ENCODE assay signal across 27 cellular contexts in the genomic region with DNA sequence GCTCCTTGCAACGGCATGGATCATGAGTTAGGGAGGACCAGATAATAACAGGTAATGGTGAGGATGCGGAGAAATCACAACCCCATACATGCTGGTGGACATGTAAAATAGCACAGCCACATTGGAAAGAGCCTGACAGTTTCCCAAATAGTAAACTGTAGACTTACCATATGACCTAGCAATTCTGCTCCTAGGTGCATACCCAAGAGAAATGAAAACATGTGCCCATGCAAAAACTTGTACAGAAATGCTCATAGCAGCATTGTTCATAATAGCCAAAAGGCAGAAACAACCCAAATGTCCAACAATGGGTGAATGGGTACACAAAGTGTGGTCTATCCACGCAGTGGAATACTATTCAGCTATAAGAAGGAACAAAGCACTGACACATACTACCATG.
"Had no signal": no experiment of that assay in that cellular context is flagged by ENCODE, and none has a peak within 500 bp of the region (broad histone marks: within the 10 kb centered on the region; RNA-seq: fewer than 3 reads in every experiment).

No MANE protein-coding gene starts in this region.

- H3K27ac Mint-ChIP-seq: effector memory CD8-positive, alpha-beta T cell; endodermal cell; mesothelial cell of epicardium; naive thymus-derived CD8-positive, alpha-beta T cell had no signal

- H3K36me3 ChIP-seq: esophagus squamous epithelium, gastrocnemius medialis, heart right ventricle, left lung, lower lobe of right lung had no signal

- H3K4me1 ChIP-seq: esophagus squamous epithelium, gastrocnemius medialis, heart right ventricle, left lung, lower lobe of right lung had no signal

- H3K9me3 Mint-ChIP-seq: effector memory CD8-positive, alpha-beta T cell; endodermal cell; naive thymus-derived CD8-positive, alpha-beta T cell had no signal

- FAIRE-seq: endometrium, islet of Langerhans, keratinocyte had no signal

- H3K4me3 Mint-ChIP-seq: effector memory CD8-positive, alpha-beta T cell; endodermal cell; mesothelial cell of epicardium; naive B cell; naive thymus-derived CD8-positive, alpha-beta T cell had no signal

- H3K27ac ChIP-seq: coronary artery, epithelial cell of prostate, esophagus squamous epithelium, gastrocnemius medialis, heart right ventricle, left lung, lower lobe of right lung had no signal

- H3K4me3 ChIP-seq: coronary artery, esophagus squamous epithelium, gastrocnemius medialis, heart right ventricle, left lung, lower lobe of right lung, mucosa of descending colon had no signal

- H3K9me3 ChIP-seq: esophagus squamous epithelium, gastrocnemius medialis, left lung, lower lobe of right lung, mucosa of descending colon had no signal

- ATAC-seq: effector memory CD8-positive, alpha-beta T cell; esophagus mucosa; gastrocnemius medialis; heart right ventricle; left cardiac atrium; left lung; left ventricle myocardium superior; lower lobe of right lung; mucosa of descending colon; naive thymus-derived CD8-positive, alpha-beta T cell had no signal

- H3K27me3 ChIP-seq: gastrocnemius medialis had no signal

- H3K4me1 Mint-ChIP-seq: mesothelial cell of epicardium; naive B cell; naive thymus-derived CD8-positive, alpha-beta T cell had no signal

- DNase-seq: effector CD8-positive, alpha-beta T cell; effector memory CD8-positive, alpha-beta T cell; endodermal cell; erythroblast; esophagus squamous epithelium; foreskin fibroblast; foreskin melanocyte; gastrocnemius medialis; glutamatergic neuron; head of caudate nucleus; heart right ventricle; hippocampal formation; left cardiac atrium; left lung; left ventricle myocardium superior; lower lobe of right lung; mesenchymal stem cell; mucosa of descending colon; naive B cell; naive thymus-derived CD8-positive, alpha-beta T cell had no signal

- H3K36me3 Mint-ChIP-seq: mesothelial cell of epicardium; naive B cell; naive thymus-derived CD8-positive, alpha-beta T cell had no signal
